1 cellular context compared by ENCODE assay signal in genomic region chr3:159895430-159895829, GRCh38.
TF ChIP-seq lines count a peak whose summit lies in the region.

No MANE protein-coding gene starts in this region.

TF ChIP-seq in GM12878, 131 proteins besides CTCF, POLR2A, EP300 and RAD21 (continued from another document):
- no peak for TF ChIP-seq NKRF (conservative IDR thresholded peaks at IDR 0.05)
- no peak for TF ChIP-seq IRF5 (IDR thresholded peaks at IDR 0.05; ENCODE audit: borderline replicate concordance)
- TF ChIP-seq SPI1 (IDR thresholded peaks at IDR 0.05; ENCODE audit: borderline replicate concordance, insufficient read depth, low read depth, low read length) = no peak
TF ChIP-seq in GM12878: peak in this region for 0.
